In the genomic region with DNA sequence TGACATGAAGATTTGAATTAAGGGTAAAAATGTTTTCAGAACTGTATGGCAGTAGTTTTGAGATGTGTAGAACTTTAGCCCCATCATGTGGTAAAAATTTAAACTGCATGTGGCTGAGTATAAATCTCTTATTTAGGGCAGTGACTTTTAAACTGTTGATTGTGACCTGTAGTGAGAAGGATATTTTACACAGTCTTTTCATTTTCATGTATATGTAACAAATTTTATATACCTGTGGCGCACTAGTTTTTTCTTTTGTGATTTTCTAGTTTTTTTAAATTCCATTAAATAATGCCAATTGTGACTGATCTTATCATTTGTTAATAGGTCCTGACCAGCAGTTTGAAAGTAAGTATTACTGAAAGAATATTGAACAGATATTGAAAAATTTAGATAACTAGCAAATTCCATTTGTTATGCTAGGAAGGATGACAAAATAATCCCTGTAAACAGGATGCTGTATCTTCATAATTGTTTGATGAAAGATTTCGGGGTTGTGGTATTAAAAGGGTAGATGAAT, we compare ENCODE assay signal across 8 cellular contexts. TPM values are rescaled to one million over a fixed set of nuclear protein-coding genes. Genes with fewer than 3 reads are reported as not detected.
DNase-seq lines count a peak whose midpoint lies in the region; ATAC-seq and TF ChIP-seq lines count a peak whose summit lies in the region.

No MANE protein-coding gene starts in this region.

- peaks cover 23% of the 10 kb centered on the region for H3K36me3 ChIP-seq in NT2/D1 (ENCODE audit: insufficient read depth, insufficient read length, low read length)

- H3K36me3 Mint-ChIP-seq in brain = peaks cover 46% of the 10 kb centered on the region

- peak; percentile 72 for ATAC-seq in Right ventricle myocardium inferior
- peak; percentile 39 for ATAC-seq in HG03108 (IDR thresholded peaks at IDR 0.05; ENCODE audit: unreplicated experiment)
- ATAC-seq in stimulated activated naive CD8-positive, alpha-beta T cell treated with anti-CD3 and anti-CD28 coated beads, Interleukin-15, amount 100 ng/mL, for 72 hours = peak; percentile 69

- H3K27me3 Mint-ChIP-seq in brain = no peaks in the 10 kb centered on the region
- H3K27me3 Mint-ChIP-seq in stimulated activated naive CD8-positive, alpha-beta T cell treated with anti-CD3 and anti-CD28 coated beads, Interleukin-15, amount 100 ng/mL, for 72 hours = no peaks in the 10 kb centered on the region

- H3K4me3 Mint-ChIP-seq in brain = no peak overlapping the region
- no peak overlapping the region for H3K4me3 Mint-ChIP-seq in stimulated activated naive CD8-positive, alpha-beta T cell treated with anti-CD3 and anti-CD28 coated beads, Interleukin-15, amount 100 ng/mL, for 72 hours

- H3K4me1 Mint-ChIP-seq in brain = peaks cover 18% of the 10 kb centered on the region
- H3K4me1 Mint-ChIP-seq in stimulated activated naive CD8-positive, alpha-beta T cell treated with anti-CD3 and anti-CD28 coated beads, Interleukin-15, amount 100 ng/mL, for 72 hours = peaks cover 48% of the 10 kb centered on the region

- no peak overlapping the region for H3K9ac ChIP-seq in NT2/D1 (ENCODE audit: insufficient read length, low read depth)

- no peaks in the 10 kb centered on the region for H3K9me3 ChIP-seq in NT2/D1 (ENCODE audit: insufficient read depth, low read length)

- H3K27me3 ChIP-seq in NT2/D1 (ENCODE audit: insufficient read depth, insufficient read length) = no peaks in the 10 kb centered on the region

- H3K4me1 ChIP-seq in NT2/D1 (ENCODE audit: insufficient read depth, insufficient read length) = no peaks in the 10 kb centered on the region

- peak; percentile 83 to 90 for TF ChIP-seq CTCF in brain (conservative IDR thresholded peaks at IDR 0.05)

- intact Hi-C loops in Right ventricle myocardium inferior (cut with DNase I) (loop anchor here (2.0 to 5.0 kb wide), 4 partner anchors 49 to 320 kb away; a partner anchor contains a TSS), cardiac septum (cut with DNase I) (loop anchor here (2.0 kb wide), 1 partner anchor 320 kb away; no protein-coding TSS in a partner anchor)

- peak overlapping the region in 2 of 5 experiments; percentile 29 to 69 for H3K27ac Mint-ChIP-seq in brain
- H3K27ac Mint-ChIP-seq in stimulated activated naive CD8-positive, alpha-beta T cell treated with anti-CD3 and anti-CD28 coated beads, Interleukin-15, amount 100 ng/mL, for 72 hours = no peak overlapping the region

- peaks cover 0 to under 1% (median 0%) of the 10 kb centered on the region in 5 experiments for H3K9me3 Mint-ChIP-seq in brain
- no peaks in the 10 kb centered on the region for H3K9me3 Mint-ChIP-seq in stimulated activated naive CD8-positive, alpha-beta T cell treated with anti-CD3 and anti-CD28 coated beads, Interleukin-15, amount 100 ng/mL, for 72 hours

- DNase-seq in Right ventricle myocardium inferior (ENCODE audit: missing footprints) = no peak
- DNase-seq in cardiac septum (ENCODE audit: low spot score) = no peak
- peak; percentile 27 for DNase-seq in NT2/D1 (ENCODE audit: low read depth, low spot score)
- peak; percentile 22 for DNase-seq in iPS-NIHi7 (ENCODE audit: extremely low spot score)
- DNase-seq in stimulated activated naive CD8-positive, alpha-beta T cell treated with anti-CD3 and anti-CD28 coated beads, Interleukin-15, amount 100 ng/mL, for 72 hours = peak in 1 of 2 donors; percentile 51
- no peak for DNase-seq in GOT3 (lab: John Stamatoyannopoulos, UW)

- no peak overlapping the region for H3K4me3 ChIP-seq in NT2/D1 (ENCODE audit: insufficient read length, low read depth)

RNA-seq across cellular contexts. Expression of a gene that starts 47.2 kb away (rescaled TPM):
- total RNA-seq in Right ventricle myocardium inferior (58.9 TPM), cardiac septum (49.0 TPM)
- 31.4 TPM for polyA plus RNA-seq in brain (ENCODE audit: insufficient read depth, low read depth, low replicate concordance)

Comparison
In these comparisons a context has a peak if more than half of its experiments do, and no peak if none do; other contexts are left out.
1. DNase-seq: peak in NT2/D1 (single experiment) and iPS-NIHi7 (single experiment); none in Right ventricle myocardium inferior (single experiment), cardiac septum (single experiment) and GOT3 (single experiment).
2. Peak in every context shown above with its lines, with median percentiles within 50 percentile points of each other: ATAC-seq.